ENCODE assay signal across 17 cellular contexts in the genomic region with DNA sequence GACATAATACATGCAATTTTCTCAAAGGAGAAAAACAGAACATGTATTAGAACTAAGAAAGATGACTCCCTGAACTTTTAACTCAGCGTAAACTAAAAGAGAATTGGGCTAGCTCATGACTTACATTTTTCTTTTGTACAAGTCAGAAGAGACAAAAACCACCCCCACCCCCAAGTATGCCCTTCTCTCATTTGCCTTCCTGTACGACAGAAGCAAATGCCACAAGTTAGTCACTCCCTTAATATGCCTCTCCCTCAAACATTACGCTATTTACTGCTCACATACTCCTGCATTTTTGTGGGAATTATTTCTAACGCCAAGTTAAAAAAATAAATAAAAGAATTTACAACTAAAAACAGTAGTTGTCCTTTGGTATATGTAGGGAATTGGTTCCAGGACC. TPM values are rescaled to one million over a fixed set of nuclear protein-coding genes. Genes with fewer than 3 reads are reported as not detected.
DNase-seq lines count a peak whose midpoint lies in the region; ATAC-seq, FAIRE-seq and TF ChIP-seq lines count a peak whose summit lies in the region.
"Had no signal": no experiment of that assay in that cellular context is flagged by ENCODE, and none has a peak within 500 bp of the region (broad histone marks: within the 10 kb centered on the region; RNA-seq: fewer than 3 reads in every experiment).

No MANE protein-coding gene starts in this region.

- ATAC-seq in GM21528 (IDR thresholded peaks at IDR 0.05; ENCODE audit: low FRiP score, unreplicated experiment) (no peak), GM19328 (IDR thresholded peaks at IDR 0.05; ENCODE audit: unreplicated experiment) (no peak)

- no peak overlapping the region for H3K4me3 Mint-ChIP-seq in astrocyte (ENCODE audit: unreplicated experiment)
- H3K4me3 Mint-ChIP-seq: B cell; CD4-positive, alpha-beta T cell had no signal

- H3K4me1 Mint-ChIP-seq in astrocyte (ENCODE audit: low read depth, unreplicated experiment): peaks cover 19% of the 10 kb centered on the region
- H3K4me1 Mint-ChIP-seq: B cell had no signal

- H3K36me3 ChIP-seq in astrocyte (ENCODE audit: insufficient read depth, low read length): no peaks in the 10 kb centered on the region
- H3K36me3 ChIP-seq in smooth muscle cell (ENCODE audit: low read depth): no peaks in the 10 kb centered on the region
- H3K36me3 ChIP-seq: HAP-1 had no signal

- H3K9me3 ChIP-seq in astrocyte (ENCODE audit: insufficient read depth, low read depth, low read length): no peaks in the 10 kb centered on the region
- H3K9me3 ChIP-seq in smooth muscle cell (replicated peaks; ENCODE audit: low read depth): no peaks in the 10 kb centered on the region
- H3K9me3 ChIP-seq: HAP-1 had no signal

- no peaks in the 10 kb centered on the region for H3F3A ChIP-seq in smooth muscle cell (ENCODE audit: low read depth)

- 60% methylated on average over 4 of the region's 4 CpGs for WGBS in smooth muscle cell (ENCODE audit: low lambda C conversion rate)

- no peak overlapping the region for H3K4me2 ChIP-seq in astrocyte (ENCODE audit: low read length)
- no peak overlapping the region for H3K4me2 ChIP-seq in smooth muscle cell

- H3K27me3 ChIP-seq in astrocyte (ENCODE audit: insufficient read depth, low read length) (no peaks in the 10 kb centered on the region), smooth muscle cell (ENCODE audit: low read depth) (no peaks in the 10 kb centered on the region)

- H3K9ac ChIP-seq in astrocyte (ENCODE audit: low read length): no peak overlapping the region
- H3K9ac ChIP-seq in smooth muscle cell (ENCODE audit: low read depth): no peak overlapping the region

- H3K27ac Mint-ChIP-seq in astrocyte (ENCODE audit: unreplicated experiment): peak overlapping the region; percentile 94
- H3K27ac Mint-ChIP-seq: B cell; CD4-positive, alpha-beta T cell had no signal

- H3K4me1 ChIP-seq in astrocyte (ENCODE audit: insufficient read depth, low read length) (no peaks in the 10 kb centered on the region), smooth muscle cell (ENCODE audit: low read depth) (no peaks in the 10 kb centered on the region)

- H3K4me3 ChIP-seq in AG09309 (ENCODE audit: control insufficient read depth, low read depth, low read length) (no peak overlapping the region), astrocyte (ENCODE audit: insufficient read depth, low read depth, low read length) (no peak overlapping the region), smooth muscle cell (no peak overlapping the region)
- H3K4me3 ChIP-seq: HAP-1 had no signal

- H3K9me3 Mint-ChIP-seq in astrocyte (ENCODE audit: unreplicated experiment): no peaks in the 10 kb centered on the region
- H3K9me3 Mint-ChIP-seq: CD4-positive, alpha-beta T cell had no signal

- H4K20me1 ChIP-seq in astrocyte (ENCODE audit: insufficient read depth, low read length) (no peaks in the 10 kb centered on the region), smooth muscle cell (ENCODE audit: low read depth) (no peaks in the 10 kb centered on the region)

- H3K79me2 ChIP-seq in astrocyte (ENCODE audit: insufficient read depth, low read length): no peaks in the 10 kb centered on the region
- H3K79me2 ChIP-seq in smooth muscle cell (ENCODE audit: low read depth): no peaks in the 10 kb centered on the region

- H3K36me3 Mint-ChIP-seq in astrocyte (ENCODE audit: low read depth, unreplicated experiment): no peaks in the 10 kb centered on the region

- TF ChIP-seq CTCF in AG09309 (IDR thresholded peaks at IDR 0.05; ENCODE audit: control insufficient read depth, insufficient read depth, low read depth, low read length, missing control alignments) (no peak), astrocyte (IDR thresholded peaks at IDR 0.05; ENCODE audit: insufficient read depth, low read depth, low read length) (no peak), smooth muscle cell (IDR thresholded peaks at IDR 0.05; ENCODE audit: borderline replicate concordance, insufficient read depth, poor library complexity, severe bottlenecking) (no peak)

- FAIRE-seq in astrocyte (lab: Jason Lieb, UNC): no peak
- FAIRE-seq: A204.1, G401.6, GM12892, H1 had no signal

- H3K27me3 Mint-ChIP-seq in astrocyte (ENCODE audit: low read depth, unreplicated experiment): no peaks in the 10 kb centered on the region

- peak; percentile 20 for DNase-seq in AG09309 (ENCODE audit: low read depth)
- peak; percentile 9 for DNase-seq in GM04503 (ENCODE audit: low read depth)
- DNase-seq in astrocyte (ENCODE audit: low read depth): peak; percentile 52
- no peak for DNase-seq in smooth muscle cell (lab: John Stamatoyannopoulos, UW; ENCODE audit: unreplicated experiment)
- DNase-seq in cerebellum (ENCODE audit: low spot score): no peak
- DNase-seq: C1 segment of cervical spinal cord; Calu3; CD4-positive, alpha-beta T cell; DMS 273 treated with DMSO at 0.1 percent for 48 hours had no signal

- no peak overlapping the region for H2AFZ ChIP-seq in astrocyte (ENCODE audit: low read depth, low read length)
- no peak overlapping the region for H2AFZ ChIP-seq in smooth muscle cell (ENCODE audit: low read depth)

- H3K27ac ChIP-seq in astrocyte (ENCODE audit: low read depth, low read length) (no peak overlapping the region), smooth muscle cell (ENCODE audit: low read depth) (peak overlapping the region; percentile 37)

RNA-seq across cellular contexts. Expression of a gene that starts 22.0 kb away (rescaled TPM):
- total RNA-seq in astrocyte (15.4 and 18.5 TPM in 2 replicates), smooth muscle cell (5.8 and 10.2 TPM in 2 replicates), cerebellum (4.4 TPM)
- 5.3 and 9.8 TPM in 2 replicates for polyA plus RNA-seq in smooth muscle cell

Comparison
In these comparisons a context has a peak if more than half of its experiments do, and no peak if none do; other contexts are left out.
1. DNase-seq: peak in AG09309 (single experiment), GM04503 (single experiment) and astrocyte (single experiment); none in smooth muscle cell (single experiment) and cerebellum (single experiment).